ENCODE assay signal across 16 cellular contexts in the genomic region with DNA sequence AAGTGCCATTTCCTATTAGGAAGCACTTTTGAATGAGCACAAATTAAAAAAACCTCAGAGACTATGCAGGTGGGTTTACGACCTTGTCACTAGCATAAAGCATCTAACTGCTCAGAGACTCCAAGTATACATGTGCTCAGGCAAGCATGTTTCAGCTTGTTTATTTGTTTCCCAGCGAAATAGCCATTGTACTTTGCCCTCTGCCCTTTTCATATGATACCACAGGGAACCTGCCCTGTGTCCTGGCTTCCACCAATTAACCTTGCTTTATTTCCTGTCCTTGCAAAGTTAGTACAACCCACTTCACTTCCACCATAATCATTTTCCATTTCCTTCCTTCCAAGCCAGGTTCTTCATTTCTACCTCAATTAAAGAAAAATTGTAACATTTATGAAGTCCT.
DNase-seq lines count a peak whose midpoint lies in the region; ATAC-seq and TF ChIP-seq lines count a peak whose summit lies in the region.
"Had no signal": no experiment of that assay in that cellular context is flagged by ENCODE, and none has a peak within 500 bp of the region (broad histone marks: within the 10 kb centered on the region; RNA-seq: fewer than 3 reads in every experiment).

No MANE protein-coding gene starts in this region.

- no peaks in the 10 kb centered on the region for H3K79me2 ChIP-seq in DND-41 (ENCODE audit: insufficient read depth, low read length)

- H3K27me3 ChIP-seq in BLaER1 treated with 17β-estradiol and CSF1 and Interleukin-3, amounts not matched to agents 10 nM and 100 nM = no peaks in the 10 kb centered on the region
- no peaks in the 10 kb centered on the region for H3K27me3 ChIP-seq in DND-41 (ENCODE audit: insufficient read depth, low read length, poor library complexity)
- H3K27me3 ChIP-seq: ascending aorta, BLaER1, testis had no signal

- peak overlapping the region; percentile 46 for H2AFZ ChIP-seq in DND-41 (ENCODE audit: low read depth, low read length)

- H3K27me3 Mint-ChIP-seq in activated T-helper 17 cell treated with anti-CD3 and anti-CD28 coated beads, Interleukin-2, amount 50 U/mL, for 72 hours = no peaks in the 10 kb centered on the region
- H3K27me3 Mint-ChIP-seq in naive B cell = no peaks in the 10 kb centered on the region

- H3K36me3 ChIP-seq in BLaER1 treated with 17β-estradiol and CSF1 and Interleukin-3, amounts not matched to agents 10 nM and 100 nM = no peaks in the 10 kb centered on the region
- H3K36me3 ChIP-seq in DND-41 (ENCODE audit: insufficient read depth, low read length) = no peaks in the 10 kb centered on the region
- H3K36me3 ChIP-seq: ascending aorta, BLaER1 had no signal

- H3K27ac ChIP-seq in BLaER1 treated with 17β-estradiol and CSF1 and Interleukin-3, amounts not matched to agents 10 nM and 100 nM = peak overlapping the region in 10 of 11 experiments; percentile 1 to 100 (median 98); a peak in 19 of 22 replicates
- peak overlapping the region; percentile 62 for H3K27ac ChIP-seq in DND-41 (ENCODE audit: low read length)
- H3K27ac ChIP-seq: ascending aorta, BLaER1, testis had no signal

- H3K27ac Mint-ChIP-seq in activated T-helper 17 cell treated with anti-CD3 and anti-CD28 coated beads, Interleukin-2, amount 50 U/mL, for 72 hours = no peak overlapping the region
- H3K27ac Mint-ChIP-seq in naive B cell = peak overlapping the region in 4 of 6 donors; percentile 5 to 84 (median 25)

- no peak for TF ChIP-seq CTCF in DND-41 (IDR thresholded peaks at IDR 0.05; ENCODE audit: borderline replicate concordance, extremely low read depth, low read length, poor library complexity, severe bottlenecking)

- ATAC-seq in DND-41 (ENCODE audit: insufficient read depth, low read depth) (peak; percentile 47; the same call in 2 of the 3 replicates), naive B cell (ENCODE audit: low read depth in 2 of 2) (no peak)
- no peak for ATAC-seq in activated T-helper 17 cell treated with anti-CD3 and anti-CD28 coated beads, Interleukin-2, amount 50 U/mL, for 72 hours (replicated peaks)
- ATAC-seq: sciatic nerve had no signal

- no peaks in the 10 kb centered on the region for H4K20me1 ChIP-seq in BLaER1 treated with 17β-estradiol and CSF1 and Interleukin-3, amounts not matched to agents 10 nM and 100 nM
- no peaks in the 10 kb centered on the region for H4K20me1 ChIP-seq in DND-41 (ENCODE audit: insufficient read depth, low read length)
- H4K20me1 ChIP-seq: BLaER1 had no signal

- peak overlapping the region in 9 of 11 experiments; percentile 39 to 90 (median 77); a peak in 16 of 22 replicates for H3K9ac ChIP-seq in BLaER1 treated with 17β-estradiol and CSF1 and Interleukin-3, amounts not matched to agents 10 nM and 100 nM
- H3K9ac ChIP-seq in DND-41 (ENCODE audit: low read depth, low read length) = no peak overlapping the region
- H3K9ac ChIP-seq: BLaER1, SK-N-SH had no signal

- H3K4me3 ChIP-seq in BLaER1 treated with 17β-estradiol and CSF1 and Interleukin-3, amounts not matched to agents 10 nM and 100 nM = no peak overlapping the region
- no peak overlapping the region for H3K4me3 ChIP-seq in DND-41 (ENCODE audit: low read depth in 1 of 2, low read length in 2 of 2)
- H3K4me3 ChIP-seq: ascending aorta, BLaER1, coronary artery, lung, testis had no signal

- peak overlapping the region in 10 of 11 experiments; percentile 20 to 88 (median 76); a peak in 19 of 22 replicates for H3K4me2 ChIP-seq in BLaER1 treated with 17β-estradiol and CSF1 and Interleukin-3, amounts not matched to agents 10 nM and 100 nM
- no peak overlapping the region for H3K4me2 ChIP-seq in DND-41 (ENCODE audit: insufficient read depth, low read length)
- H3K4me2 ChIP-seq: BLaER1, SK-N-SH had no signal

- peaks cover 3% of the 10 kb centered on the region for H3K9me3 Mint-ChIP-seq in activated T-helper 17 cell treated with anti-CD3 and anti-CD28 coated beads, Interleukin-2, amount 50 U/mL, for 72 hours
- H3K9me3 Mint-ChIP-seq in naive B cell = no peaks in the 10 kb centered on the region

- H3K9me3 ChIP-seq in BLaER1 treated with 17β-estradiol and CSF1 and Interleukin-3, amounts not matched to agents 10 nM and 100 nM (replicated peaks in 1 of 11) = peaks cover 0 to 9% (median 0%) of the 10 kb centered on the region in 11 experiments; a peak in 4 of 22 replicates
- H3K9me3 ChIP-seq in DND-41 (ENCODE audit: insufficient read depth, low read length, severe bottlenecking) = no peaks in the 10 kb centered on the region
- H3K9me3 ChIP-seq: ascending aorta, BLaER1, SK-N-SH, testis had no signal

- no peaks in the 10 kb centered on the region for H3K36me3 Mint-ChIP-seq in activated T-helper 17 cell treated with anti-CD3 and anti-CD28 coated beads, Interleukin-2, amount 50 U/mL, for 72 hours (ENCODE audit: low read depth)
- no peaks in the 10 kb centered on the region for H3K36me3 Mint-ChIP-seq in naive B cell

- H3K4me1 Mint-ChIP-seq in activated T-helper 17 cell treated with anti-CD3 and anti-CD28 coated beads, Interleukin-2, amount 50 U/mL, for 72 hours = peaks cover 14% of the 10 kb centered on the region
- H3K4me1 Mint-ChIP-seq in naive B cell = peaks cover 16 to 25% (median 20%) of the 10 kb centered on the region in 3 donors

- intact Hi-C loops in posterior cingulate gyrus (cut with DNase I) (no loop called here), cardiac septum (cut with DNase I) (no loop called here)

- H3K4me3 Mint-ChIP-seq in activated T-helper 17 cell treated with anti-CD3 and anti-CD28 coated beads, Interleukin-2, amount 50 U/mL, for 72 hours = peak overlapping the region; percentile 50
- H3K4me3 Mint-ChIP-seq in naive B cell = peak overlapping the region in 2 of 8 donors; percentile 1 to 29

- no peak for DNase-seq in DND-41
- no peak for DNase-seq in naive B cell
- no peak for DNase-seq in posterior cingulate gyrus
- no peak for DNase-seq in NCI-H2081 treated with DMSO at 0.1 percent for 48 hours (lab: John Stamatoyannopoulos, UW)
- no peak for DNase-seq in cardiac septum (ENCODE audit: low spot score)
- DNase-seq: NCI-H2081; SK-N-SH; stimulated activated CD4-positive, alpha-beta T cell treated with anti-CD3 and anti-CD28 coated beads, Interleukin-4, amount 100 ng/mL, for 1 hour; testis had no signal

- peaks cover 9 to 88% (median 81%) of the 10 kb centered on the region in 10 experiments; a peak in 19 of 20 replicates for H3K4me1 ChIP-seq in BLaER1 treated with 17β-estradiol and CSF1 and Interleukin-3, amounts not matched to agents 10 nM and 100 nM
- H3K4me1 ChIP-seq in DND-41 (ENCODE audit: insufficient read depth, low read length) = peaks cover 32% of the 10 kb centered on the region
- H3K4me1 ChIP-seq: testis had no signal
